1 cellular context compared by ENCODE assay signal in genomic region chr6:43490523-43490939, GRCh38.
TF ChIP-seq lines count a peak whose summit lies in the region.

No MANE protein-coding gene starts in this region.

TF ChIP-seq in HepG2, 621 proteins besides CTCF, POLR2A, EP300 and RAD21 (continued from another document and continues in another):
- TF ChIP-seq KAT7 (CRISPR knock-in tag; IDR thresholded peaks at IDR 0.05; ENCODE audit: borderline replicate concordance) (no peak), MAZ (IDR thresholded peaks at IDR 0.05; ENCODE audit: borderline replicate concordance, low read depth, low read length) (peak; percentile 78; the same call in 1 of the 2 replicates), MAZ (CRISPR knock-in tag; IDR thresholded peaks at IDR 0.05; ENCODE audit: low read depth) (no peak), ZNF616 (CRISPR knock-in tag; IDR thresholded peaks at IDR 0.05; ENCODE audit: low read depth) (no peak), ZNF713 (CRISPR knock-in tag; IDR thresholded peaks at IDR 0.05) (no peak; the same call in 1 of the 2 replicates), STAT5B (CRISPR knock-in tag; IDR thresholded peaks at IDR 0.05) (no peak), SIX4 (CRISPR knock-in tag; IDR thresholded peaks at IDR 0.05) (peak; percentile 64), PPARG (CRISPR knock-in tag; conservative IDR thresholded peaks at IDR 0.05) (peak; percentile 78), SNAPC2 (CRISPR knock-in tag; IDR thresholded peaks at IDR 0.05) (no peak), TP53 (CRISPR knock-in tag; conservative IDR thresholded peaks at IDR 0.05) (no peak; the same call in 1 of the 2 replicates), DMTF1 (CRISPR knock-in tag; IDR thresholded peaks at IDR 0.05) (no peak), PRMT3 (CRISPR knock-in tag; IDR thresholded peaks at IDR 0.05; ENCODE audit: borderline replicate concordance, low read depth) (no peak), ZNF224 (CRISPR knock-in tag; IDR thresholded peaks at IDR 0.05) (no peak), CHD2 (IDR thresholded peaks at IDR 0.05; ENCODE audit: low read depth, low read length) (no peak), HDAC1 (CRISPR knock-in tag; IDR thresholded peaks at IDR 0.05) (no peak), ETS1 (CRISPR knock-in tag; IDR thresholded peaks at IDR 0.05) (no peak), ZNF576 (CRISPR knock-in tag; IDR thresholded peaks at IDR 0.05) (no peak), SKIL (CRISPR knock-in tag; IDR thresholded peaks at IDR 0.05; ENCODE audit: borderline replicate concordance) (no peak), ZNF234 (CRISPR knock-in tag; conservative IDR thresholded peaks at IDR 0.05) (no peak), LCORL (IDR thresholded peaks at IDR 0.05) (no peak), LCORL (CRISPR knock-in tag; IDR thresholded peaks at IDR 0.05) (no peak), SIN3A (IDR thresholded peaks at IDR 0.05; ENCODE audit: borderline replicate concordance, low read depth, low read length) (no peak; the same call in 1 of the 2 replicates), NR2F2 (IDR thresholded peaks at IDR 0.05; ENCODE audit: borderline replicate concordance, low read depth) (peak; percentile 77; the same call in 1 of the 2 replicates), TAF1 (CRISPR knock-in tag; IDR thresholded peaks at IDR 0.05) (no peak), MAF1 (CRISPR knock-in tag; IDR thresholded peaks at IDR 0.05; ENCODE audit: borderline replicate concordance) (peak; percentile 69; the same call in 1 of the 2 replicates), ZNF816 (CRISPR knock-in tag; IDR thresholded peaks at IDR 0.05; ENCODE audit: borderline replicate concordance) (no peak), SPEN (CRISPR knock-in tag; IDR thresholded peaks at IDR 0.05; ENCODE audit: low read depth) (no peak), ZFY (CRISPR knock-in tag; IDR thresholded peaks at IDR 0.05) (no peak), TBX3 (IDR thresholded peaks at IDR 0.05; ENCODE audit: borderline replicate concordance) (no peak), GFI1 (CRISPR knock-in tag; IDR thresholded peaks at IDR 0.05; ENCODE audit: borderline replicate concordance) (no peak), HES4 (CRISPR knock-in tag; IDR thresholded peaks at IDR 0.05; ENCODE audit: borderline replicate concordance) (no peak), FOXM1 (CRISPR knock-in tag; IDR thresholded peaks at IDR 0.05) (no peak), MLLT10 (CRISPR knock-in tag; IDR thresholded peaks at IDR 0.05) (no peak), ZFP1 (CRISPR knock-in tag; IDR thresholded peaks at IDR 0.05) (no peak), THAP7 (CRISPR knock-in tag; IDR thresholded peaks at IDR 0.05) (no peak), ZUFSP (CRISPR knock-in tag; IDR thresholded peaks at IDR 0.05; ENCODE audit: borderline replicate concordance) (no peak), ZNF547 (CRISPR knock-in tag; IDR thresholded peaks at IDR 0.05) (no peak), ZBTB14 (CRISPR knock-in tag; IDR thresholded peaks at IDR 0.05) (no peak), ZNF142 (CRISPR knock-in tag; IDR thresholded peaks at IDR 0.05) (no peak), GMEB2 (CRISPR knock-in tag; IDR thresholded peaks at IDR 0.05; ENCODE audit: low read depth) (no peak), HDAC6 (IDR thresholded peaks at IDR 0.05; ENCODE audit: low read depth, low read length) (no peak), SATB2 (CRISPR knock-in tag; IDR thresholded peaks at IDR 0.05) (no peak), ZBTB3 (CRISPR knock-in tag; IDR thresholded peaks at IDR 0.05; ENCODE audit: borderline replicate concordance, low read depth) (no peak), CENPBD1 (CRISPR knock-in tag; IDR thresholded peaks at IDR 0.05; ENCODE audit: borderline replicate concordance, low read depth) (no peak), FOXA1 (IDR thresholded peaks at IDR 0.05) (no peak), FOXA1 (CRISPR knock-in tag; IDR thresholded peaks at IDR 0.05) (no peak), GRHL1 (CRISPR knock-in tag; conservative IDR thresholded peaks at IDR 0.05) (no peak)
